In the genomic region with DNA sequence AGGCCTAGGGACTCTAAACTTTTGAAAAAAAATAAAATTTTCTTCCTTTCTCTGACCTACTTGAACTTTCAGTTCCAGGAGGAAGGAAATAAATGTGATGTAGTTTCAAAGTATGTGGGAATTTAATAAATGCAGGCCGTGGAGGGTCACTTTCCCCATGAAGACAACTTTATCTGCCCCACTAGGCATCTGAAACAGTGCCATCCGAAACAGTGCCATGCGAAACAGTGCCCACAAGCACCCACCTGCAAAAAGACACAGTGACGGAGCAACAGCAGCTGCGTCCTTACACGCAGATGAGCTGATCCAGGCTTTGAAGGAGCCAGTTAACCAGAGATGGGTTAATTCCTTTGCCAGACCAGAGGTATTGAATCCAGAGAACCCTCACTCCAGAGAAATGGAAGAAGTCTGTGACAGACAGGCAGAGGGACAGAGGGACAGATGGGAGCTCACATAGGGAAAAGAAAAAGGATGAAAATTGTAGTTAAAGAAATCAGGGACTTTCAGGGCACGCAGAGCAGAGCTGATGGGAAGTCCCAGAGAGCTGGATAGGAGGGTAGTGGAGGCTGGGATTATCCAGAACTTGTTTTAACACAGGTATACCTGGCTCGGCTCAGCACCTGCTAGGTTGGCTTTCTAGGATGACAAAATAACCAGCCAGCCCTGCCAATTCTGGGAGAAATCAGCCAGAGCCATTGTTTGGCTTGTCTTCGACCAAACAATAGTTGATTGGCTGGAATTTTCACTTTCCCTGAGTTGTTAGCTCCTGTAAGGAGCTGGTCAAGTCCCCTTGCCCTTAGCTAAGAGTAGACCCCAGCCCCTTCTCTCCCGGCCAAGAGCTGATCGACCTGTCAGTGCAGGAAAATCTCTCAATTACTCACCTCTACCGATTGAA, we compare ENCODE assay signal across 16 cellular contexts. TPM values are rescaled to one million over a fixed set of nuclear protein-coding genes. Genes with fewer than 3 reads are reported as not detected.
"Had no signal": no experiment of that assay in that cellular context is flagged by ENCODE, and none has a peak within 500 bp of the region (broad histone marks: within the 10 kb centered on the region; RNA-seq: fewer than 3 reads in every experiment).

No MANE protein-coding gene starts in this region.

- H3K4me3 Mint-ChIP-seq: activated B cell treated with CpG ODN at 0.5 μM for 24 hours; activated CD4-positive, alpha-beta T cell treated with anti-CD3 and anti-CD28 coated beads, Interleukin-2, amount 10 ng/mL, durations not matched to agents 24 days and 14 days; activated naive CD4-positive, alpha-beta T cell treated with anti-CD3 and anti-CD28 coated beads, Interleukin-2, amount 50 U/mL, for 24 hours had no signal

- ATAC-seq: lower lobe of right lung; naive thymus-derived CD4-positive, alpha-beta T cell; right cardiac atrium had no signal

- H3K9me3 ChIP-seq: lower lobe of right lung, neutrophil, thoracic aorta had no signal

- H3K27ac Mint-ChIP-seq: activated B cell treated with CpG ODN at 0.5 μM for 24 hours; activated CD4-positive, alpha-beta T cell treated with anti-CD3 and anti-CD28 coated beads, Interleukin-2, amount 10 ng/mL, durations not matched to agents 24 days and 14 days; activated naive CD4-positive, alpha-beta T cell treated with anti-CD3 and anti-CD28 coated beads, Interleukin-2, amount 50 U/mL, for 24 hours had no signal

- H3K27ac ChIP-seq: lower lobe of right lung, neutrophil, stomach, thoracic aorta had no signal

- H3K4me3 ChIP-seq: lower lobe of right lung, stomach, thoracic aorta had no signal

- H3K36me3 ChIP-seq: lower lobe of right lung, neutrophil, stomach, thoracic aorta had no signal

- H3K36me3 Mint-ChIP-seq: activated naive CD4-positive, alpha-beta T cell treated with anti-CD3 and anti-CD28 coated beads, Interleukin-2, amount 50 U/mL, for 24 hours had no signal

- DNase-seq: activated B cell treated with CpG ODN at 0.5 μM for 24 hours; activated CD4-positive, alpha-beta T cell treated with anti-CD3 and anti-CD28 coated beads, Interleukin-2, amount 10 ng/mL, durations not matched to agents 24 days and 14 days; activated CD8-positive, alpha-beta memory T cell treated with anti-CD3 and anti-CD28 coated beads for 24 hours; central memory CD4-positive, alpha-beta T cell; effector memory CD4-positive, alpha-beta T cell; hypothalamus; lower lobe of right lung; naive thymus-derived CD4-positive, alpha-beta T cell; posterior cingulate gyrus; right cardiac atrium; small intestine; stomach had no signal

- H3K9me3 Mint-ChIP-seq: activated B cell treated with CpG ODN at 0.5 μM for 24 hours; activated CD4-positive, alpha-beta T cell treated with anti-CD3 and anti-CD28 coated beads, Interleukin-2, amount 10 ng/mL, durations not matched to agents 24 days and 14 days had no signal

RNA-seq across cellular contexts. Expression of a gene that starts 17.1 kb away (rescaled TPM):
- total RNA-seq: activated B cell treated with CpG ODN at 0.5 μM for 24 hours; activated CD4-positive, alpha-beta T cell treated with anti-CD3 and anti-CD28 coated beads, Interleukin-2, amount 10 ng/mL, durations not matched to agents 24 days and 14 days; epithelial cell of proximal tubule; lower lobe of right lung; naive thymus-derived CD4-positive, alpha-beta T cell; right cardiac atrium; thoracic aorta had no signal

RNA-seq across cellular contexts. Expression of a gene that starts 22.6 kb away (rescaled TPM):
- total RNA-seq: activated B cell treated with CpG ODN at 0.5 μM for 24 hours; activated CD4-positive, alpha-beta T cell treated with anti-CD3 and anti-CD28 coated beads, Interleukin-2, amount 10 ng/mL, durations not matched to agents 24 days and 14 days; epithelial cell of proximal tubule; lower lobe of right lung; naive thymus-derived CD4-positive, alpha-beta T cell; right cardiac atrium; stomach; thoracic aorta had no signal

RNA-seq across cellular contexts. Expression of a gene that starts 23.3 kb away (rescaled TPM):
- total RNA-seq: activated B cell treated with CpG ODN at 0.5 μM for 24 hours; activated CD4-positive, alpha-beta T cell treated with anti-CD3 and anti-CD28 coated beads, Interleukin-2, amount 10 ng/mL, durations not matched to agents 24 days and 14 days; epithelial cell of proximal tubule; lower lobe of right lung; naive thymus-derived CD4-positive, alpha-beta T cell; right cardiac atrium; stomach; thoracic aorta had no signal
